ENCODE assay signal across 18 cellular contexts in genomic region chr12:68784015-68784414, GRCh38. TPM values are rescaled to one million over a fixed set of nuclear protein-coding genes. Genes with fewer than 3 reads are reported as not detected.
DNase-seq lines count a peak whose midpoint lies in the region; ATAC-seq, FAIRE-seq and TF ChIP-seq lines count a peak whose summit lies in the region.
"Had no signal": no experiment of that assay in that cellular context is flagged by ENCODE, and none has a peak within 500 bp of the region (broad histone marks: within the 10 kb centered on the region; RNA-seq: fewer than 3 reads in every experiment).

No MANE protein-coding gene starts in this region.

- H3K23me2 ChIP-seq in H1 (ENCODE audit: low read depth, low read length) = no peaks in the 10 kb centered on the region

- no peak for FAIRE-seq in H1 (lab: Jason Lieb, UNC)
- FAIRE-seq: endothelial cell of umbilical vein had no signal

- no peak overlapping the region for H3K23ac ChIP-seq in H1 (ENCODE audit: insufficient read length)

- H3K36me3 ChIP-seq in H1 (ENCODE audit: control insufficient read depth in 2 of 4, insufficient read depth in 4 of 4, low read length in 3 of 4) (no peaks in the 10 kb centered on the region), neutrophil (no peaks in the 10 kb centered on the region), psoas muscle (ENCODE audit: insufficient read depth in 1 of 2, low read depth in 1 of 2) (no peaks in the 10 kb centered on the region)
- H3K36me3 ChIP-seq: right lobe of liver had no signal

- H3K4ac ChIP-seq in H1 (replicated peaks; ENCODE audit: insufficient read length, low read depth, low read length) = no peak overlapping the region

- no peak overlapping the region for H4K8ac ChIP-seq in H1 (ENCODE audit: extremely low read depth, insufficient read depth, low read length)

- H3K9me3 ChIP-seq in H1 (ENCODE audit: insufficient read depth in 2 of 2, low read depth in 1 of 2, low read length in 1 of 2) (no peaks in the 10 kb centered on the region), neutrophil (no peaks in the 10 kb centered on the region), psoas muscle (no peaks in the 10 kb centered on the region)
- H3K9me3 ChIP-seq: right lobe of liver had no signal

- WGBS in H1 (ENCODE audit: extremely low coverage in 1 of 2, insufficient coverage in 1 of 2, insufficient read length in 1 of 2, insufficient replicate concordance in 2 of 2, low coverage in 1 of 2, low lambda C conversion rate in 2 of 2, missing lambda C conversion rate in 1 of 2), 2 experiments = 92% methylated on average over 8 of the region's 8 CpGs; no CpG with 5 or more reads in 1 of the 2 experiments
- WGBS in psoas muscle, 3 donors = 77 to 83% (median 78%) methylated on average over 8 of the region's 8 CpGs

- H3K27ac ChIP-seq in H1 (ENCODE audit: low read depth, low read length) = no peak overlapping the region
- H3K27ac ChIP-seq in neutrophil = peak overlapping the region; percentile 94
- H3K27ac ChIP-seq in psoas muscle = no peak overlapping the region
- H3K27ac ChIP-seq: right lobe of liver, RWPE1 had no signal

- no peak for TF ChIP-seq RAD21 in H1 (IDR thresholded peaks at IDR 0.05 in 1 of 2, conservative IDR thresholded peaks at IDR 0.05 in 1 of 2; ENCODE audit: low read depth in 2 of 2, low read length in 2 of 2)

- no peak overlapping the region for H3K4me2 ChIP-seq in H1 (ENCODE audit: insufficient read depth in 1 of 2, low read depth in 2 of 2, low read length in 2 of 2)

- no peak overlapping the region for H4K91ac ChIP-seq in H1 (replicated peaks; ENCODE audit: insufficient read length, low read length)

- TF ChIP-seq EP300 in H1 (IDR thresholded peaks at IDR 0.05; ENCODE audit: borderline replicate concordance in 1 of 2, low read depth in 2 of 2, low read length in 2 of 2) = no peak

- intact Hi-C loops in psoas muscle (cut with DNase I) = no loop called here

- H3K18ac ChIP-seq in H1 (ENCODE audit: extremely low read depth, low read length) = no peak overlapping the region; the same call in 1 of the 2 replicates

- H4K20me1 ChIP-seq in H1 (replicated peaks in 1 of 2; ENCODE audit: control insufficient read depth in 1 of 2, insufficient read depth in 2 of 2, low read length in 2 of 2) = no peaks in the 10 kb centered on the region

- H3K4me3 ChIP-seq in H1 (ENCODE audit: extremely low read depth in 1 of 4, insufficient read depth in 2 of 4, low read depth in 3 of 4, low read length in 4 of 4) = no peak overlapping the region
- no peak overlapping the region for H3K4me3 ChIP-seq in neutrophil (ENCODE audit: low read depth in 1 of 2, low read length in 1 of 2)
- H3K4me3 ChIP-seq in psoas muscle = no peak overlapping the region
- H3K4me3 ChIP-seq: coronary artery, right lobe of liver had no signal

- no peak overlapping the region for H2BK120ac ChIP-seq in H1 (replicated peaks; ENCODE audit: low read depth, low read length)

- no peaks in the 10 kb centered on the region for H3K79me2 ChIP-seq in H1 (ENCODE audit: control insufficient read depth in 1 of 2, insufficient read depth in 2 of 2, low read length in 2 of 2)

- ATAC-seq in psoas muscle = no peak
- ATAC-seq in HG03354 (IDR thresholded peaks at IDR 0.05; ENCODE audit: poor library complexity, severe bottlenecking, unreplicated experiment) = no peak
- ATAC-seq: activated CD8-positive, alpha-beta memory T cell treated with anti-CD3 and anti-CD28 coated beads, Interleukin-2, amount 10 ng/mL, durations not matched to agents 7 days and 5 days had no signal

- H2BK20ac ChIP-seq in H1 (ENCODE audit: low read length) = no peak overlapping the region

- H2AK5ac ChIP-seq in H1 (ENCODE audit: low read depth, low read length) = no peak overlapping the region

- peaks cover 0 to 3% (median 0%) of the 10 kb centered on the region in 4 experiments; a peak in 1 of 7 replicates for H3K4me1 ChIP-seq in H1 (replicated peaks in 1 of 4; ENCODE audit: control insufficient read depth in 3 of 4, insufficient read depth in 4 of 4, low read length in 3 of 4)
- H3K4me1 ChIP-seq in neutrophil (ENCODE audit: control insufficient read depth in 1 of 2, insufficient read depth in 1 of 2, low read depth in 1 of 2, low read length in 1 of 2) = peaks cover 50 to 56% of the 10 kb centered on the region in 2 experiments
- peaks cover 4% of the 10 kb centered on the region for H3K4me1 ChIP-seq in psoas muscle

- H2BK12ac ChIP-seq in H1 (ENCODE audit: low read depth, low read length) = peak overlapping the region; percentile 5; the same call in 1 of the 2 replicates

- H3K9ac ChIP-seq in H1 (replicated peaks in 1 of 4; ENCODE audit: extremely low read depth in 1 of 4, low read depth in 3 of 4, low read length in 3 of 4) = no peak overlapping the region

- H3K56ac ChIP-seq in H1 (replicated peaks; ENCODE audit: insufficient read length, low read depth, low read length) = no peak overlapping the region

- CTCF ChIA-PET in H1 (lab: Charles Lee; ENCODE audit: partially characterized antibody) = interaction anchor here (1.1 kb wide), 1 partner anchor 11 kb away, joined by 4 read pairs; no protein-coding TSS in a partner anchor

- no peak overlapping the region for H3K14ac ChIP-seq in H1 (ENCODE audit: insufficient read length)

- no peaks in the 10 kb centered on the region for H3K79me1 ChIP-seq in H1 (ENCODE audit: low read depth, low read length)

- no peak for TF ChIP-seq POLR2A in H1 (IDR thresholded peaks at IDR 0.05; ENCODE audit: control extremely low read depth in 1 of 2, low read depth in 2 of 2, low read length in 2 of 2)

- no peak overlapping the region for H2BK5ac ChIP-seq in H1 (ENCODE audit: low read depth, low read length)

- no peak overlapping the region for H2AFZ ChIP-seq in H1 (ENCODE audit: low read length)

- TF ChIP-seq CTCF in H1 (IDR thresholded peaks at IDR 0.05; ENCODE audit: control extremely low read depth in 1 of 3, insufficient read depth in 1 of 3, low read depth in 1 of 3, low read length in 3 of 3) (no peak), neutrophil (IDR thresholded peaks at IDR 0.05) (no peak), psoas muscle (IDR thresholded peaks at IDR 0.05) (no peak)

- H2BK15ac ChIP-seq in H1 (ENCODE audit: low read length) = no peak overlapping the region

- no peaks in the 10 kb centered on the region for H3K27me3 ChIP-seq in H1 (replicated peaks in 1 of 4; ENCODE audit: control insufficient read depth in 3 of 4, extremely low read depth in 1 of 4, insufficient read depth in 3 of 4, low read length in 3 of 4)
- H3K27me3 ChIP-seq in neutrophil = no peaks in the 10 kb centered on the region
- no peaks in the 10 kb centered on the region for H3K27me3 ChIP-seq in psoas muscle (ENCODE audit: insufficient read depth in 3 of 3, low read length in 2 of 3)
- H3K27me3 ChIP-seq: right lobe of liver had no signal

- POLR2A ChIA-PET in H1 (lab: Charles Lee; ENCODE audit: partially characterized antibody) = interaction anchor here (0.7 to 3.7 kb wide), 3 partner anchors 11 to 38 kb away, joined by 3 to 18 read pairs (median 8); partner anchors contain the start of gene MDM2

- DNase-seq in GF-D8 (lab: John Stamatoyannopoulos, UW) = peak; percentile 87
- peak; percentile 81 for DNase-seq in NOMO-1 treated with dmso at 0.1 percent for 144 hours (lab: John Stamatoyannopoulos, UW; ENCODE audit: unreplicated experiment)
- DNase-seq in H1 (ENCODE audit: low read depth in 1 of 2, low spot score in 2 of 2) = no peak
- DNase-seq in NCI-H1436 treated with DMSO at 0.1 percent for 48 hours (lab: John Stamatoyannopoulos, UW) = no peak
- no peak for DNase-seq in psoas muscle
- no peak for DNase-seq in NCI-H187 (lab: John Stamatoyannopoulos, UW)
- DNase-seq: activated CD4-positive, alpha-beta T cell treated with anti-CD3 and anti-CD28 coated beads for 1 hour; activated CD8-positive, alpha-beta memory T cell treated with anti-CD3 and anti-CD28 coated beads, Interleukin-2, amount 10 ng/mL, durations not matched to agents 7 days and 5 days; H9; NCI-H774; stimulated activated CD4-positive, alpha-beta T cell treated with anti-CD3 and anti-CD28 coated beads, Interleukin-1b, Interleukin-23, amount 100 ng/mL, for 48 hours; substantia nigra had no signal

- H4K5ac ChIP-seq in H1 (ENCODE audit: insufficient read length, low read depth, low read length) = no peak overlapping the region

TF ChIP-seq in H1, 55 proteins besides CTCF, POLR2A, EP300 and RAD21:
- no peak for TF ChIP-seq RBBP5 (IDR thresholded peaks at IDR 0.05; ENCODE audit: borderline replicate concordance, low read depth, low read length)
- no peak for TF ChIP-seq EGR1 (IDR thresholded peaks at IDR 0.05; ENCODE audit: borderline replicate concordance, low read depth, low read length)
- no peak for TF ChIP-seq BACH1 (IDR thresholded peaks at IDR 0.05; ENCODE audit: low read length)
- no peak for TF ChIP-seq TCF12 (IDR thresholded peaks at IDR 0.05; ENCODE audit: low read depth, low read length)
- no peak for TF ChIP-seq TBP (IDR thresholded peaks at IDR 0.05; ENCODE audit: low read depth, low read length)
- TF ChIP-seq MAFK (IDR thresholded peaks at IDR 0.05; ENCODE audit: low read depth, low read length) = no peak

RNA-seq across cellular contexts. Expression of gene MDM2, which starts 24.0 kb away (rescaled TPM):
- 115 and 134 TPM in 2 replicates for total RNA-seq in H1 (2021; fragmentation: NEBNext Ultra II Directional; extraction: Animal tissue kit (Norgen Biotek cat#: 25700))
- polyA plus RNA-seq in H1 (2011; rRNA removed) = 15.1 and 16.3 TPM in 2 replicates
- polyA plus RNA-seq in H1 (2011; cell fraction: cytosol; rRNA removed) = 19.6 TPM
- 19.2 TPM for polyA plus RNA-seq in H1 (2011; cell fraction: nucleus; rRNA removed)
- 19.4 to 58.6 TPM (median 26.0 TPM) in 4 replicates for polyA plus RNA-seq in H1 (2012, experiment 1 of 2)
- 2.7 TPM for polyA plus RNA-seq in H1 (2012, experiment 2 of 2)
- 67.8 TPM for polyA plus RNA-seq in H1 (2013, experiment 1 of 2)
- polyA plus RNA-seq in H1 (2013, experiment 2 of 2) = 62.5 TPM
- polyA minus RNA-seq in H1 (2011; rRNA and poly(A)+ RNA removed) = 74.4 and 85.2 TPM in 2 replicates
- polyA minus RNA-seq in H1 (2011; cell fraction: cytosol; rRNA and poly(A)+ RNA removed) = 66.8 TPM
- 108 TPM for polyA minus RNA-seq in H1 (2011; cell fraction: nucleus; rRNA and poly(A)+ RNA removed)
- 100 to 1,000 TPM in 1 of 4 donors, 10 to 100 TPM in 3; 51.8 to 455 (median 77.6) TPM for total RNA-seq in psoas muscle
- 10 to 100 TPM; 25.0 to 34.2 (median 26.0) TPM for polyA plus RNA-seq in psoas muscle

RNA-seq across cellular contexts. Expression of gene SLC35E3, which starts 38.0 kb away (rescaled TPM):
- total RNA-seq in H1 (2021; fragmentation: NEBNext Ultra II Directional; extraction: Animal tissue kit (Norgen Biotek cat#: 25700)) = 10.0 and 12.9 TPM in 2 replicates
- polyA plus RNA-seq in H1 (2011; rRNA removed) (9.7 and 10.9 TPM in 2 replicates), psoas muscle (1 to 10 TPM; 2.9 to 3.6 (median 2.9) TPM)
- 6.7 TPM for polyA plus RNA-seq in H1 (2011; cell fraction: cytosol; rRNA removed)
- 4.9 TPM for polyA plus RNA-seq in H1 (2011; cell fraction: nucleus; rRNA removed)
- polyA plus RNA-seq in H1 (2012, experiment 1 of 2) = 9.3 to 11.3 TPM (median 10.8 TPM) in 4 replicates
- polyA plus RNA-seq in H1 (2012, experiment 2 of 2) = 1.8 TPM
- polyA plus RNA-seq in H1 (2013, experiment 1 of 2) = 9.0 TPM
- polyA plus RNA-seq in H1 (2013, experiment 2 of 2) = 10.2 TPM
- polyA minus RNA-seq in H1 (2011; rRNA and poly(A)+ RNA removed) = 4.6 and 10.4 TPM in 2 replicates
- 8.2 TPM for polyA minus RNA-seq in H1 (2011; cell fraction: cytosol; rRNA and poly(A)+ RNA removed)
- polyA minus RNA-seq in H1 (2011; cell fraction: nucleus; rRNA and poly(A)+ RNA removed) = 2.9 TPM
- 1 to 10 TPM; 4.2 to 7.5 (median 6.0) TPM for total RNA-seq in psoas muscle

Comparison
In these comparisons a context has a peak if more than half of its experiments do, and no peak if none do; other contexts are left out.
1. DNase-seq: peak in GF-D8 (single experiment) and NOMO-1 treated with dmso at 0.1 percent for 144 hours (single experiment); none in H1 (0 of 2), NCI-H1436 treated with DMSO at 0.1 percent for 48 hours (single experiment), psoas muscle (0 of 2) and NCI-H187 (0 of 2).